1 cellular context compared by ENCODE assay signal in genomic region chrX:154827624-154828408, GRCh38.
TF ChIP-seq lines count a peak whose summit lies in the region.

No MANE protein-coding gene starts in this region.

TF ChIP-seq in SK-N-SH treated with all-trans-retinoic acid at 6 μM for 48 hours, 23 proteins besides CTCF, POLR2A, EP300 and RAD21 (continued from another document):
- TF ChIP-seq PATZ1 (CRISPR knock-in tag; IDR thresholded peaks at IDR 0.05; ENCODE audit: borderline replicate concordance) (no peak), TOX (CRISPR knock-in tag; IDR thresholded peaks at IDR 0.05; ENCODE audit: borderline replicate concordance) (no peak), ZNF8 (CRISPR knock-in tag; IDR thresholded peaks at IDR 0.05) (no peak), SNAI2 (CRISPR knock-in tag; IDR thresholded peaks at IDR 0.05) (no peak), ZC3H10 (CRISPR knock-in tag; IDR thresholded peaks at IDR 0.05) (no peak), ZNF565 (CRISPR knock-in tag; conservative IDR thresholded peaks at IDR 0.05; ENCODE audit: low read depth) (no peak), ZFP30 (CRISPR knock-in tag; IDR thresholded peaks at IDR 0.05) (no peak), TSHZ2 (CRISPR knock-in tag; IDR thresholded peaks at IDR 0.05) (no peak), ISL1 (CRISPR knock-in tag; IDR thresholded peaks at IDR 0.05) (no peak)
TF ChIP-seq in SK-N-SH treated with all-trans-retinoic acid at 6 μM for 48 hours: peak in this region for 0.
